In the genomic region with DNA sequence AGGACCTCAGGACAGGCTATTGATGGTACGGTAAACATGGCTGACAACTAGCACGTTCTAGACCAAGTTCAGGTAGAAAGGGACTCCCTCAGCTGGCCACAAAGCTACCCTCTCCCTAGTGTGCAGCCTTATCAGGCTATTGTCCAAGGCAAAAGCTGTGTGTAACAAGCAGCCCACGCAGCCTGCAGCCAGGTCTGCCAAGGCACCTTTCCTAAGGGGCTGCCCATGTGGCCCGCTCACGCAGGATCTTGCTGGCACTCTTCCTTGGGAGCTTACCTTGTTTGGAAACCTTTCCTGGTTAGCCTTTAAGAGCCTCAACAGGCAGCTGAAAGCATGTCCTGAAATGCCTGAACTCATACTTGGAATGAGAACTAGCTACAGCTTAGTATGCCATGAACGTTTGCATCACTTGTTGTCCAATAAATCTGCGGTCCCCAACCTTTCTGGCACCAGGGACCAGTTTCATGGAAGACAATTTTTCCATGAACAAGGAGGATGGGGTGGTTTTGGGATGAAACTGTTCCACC, we compare ENCODE assay signal across 29 cellular contexts. TPM values are rescaled to one million over a fixed set of nuclear protein-coding genes. Genes with fewer than 3 reads are reported as not detected.
DNase-seq lines count a peak whose midpoint lies in the region; ATAC-seq and TF ChIP-seq lines count a peak whose summit lies in the region.
"Had no signal": no experiment of that assay in that cellular context is flagged by ENCODE, and none has a peak within 500 bp of the region (broad histone marks: within the 10 kb centered on the region; RNA-seq: fewer than 3 reads in every experiment).

No MANE protein-coding gene starts in this region.

- no peaks in the 10 kb centered on the region for H3K79me2 ChIP-seq in OCI-LY1 (ENCODE audit: insufficient read depth, low read length)

- peaks cover 63 to 86% (median 85%) of the 10 kb centered on the region in 10 experiments for H3K4me1 ChIP-seq in BLaER1 treated with 17β-estradiol and CSF1 and Interleukin-3, amounts not matched to agents 10 nM and 100 nM
- H3K4me1 ChIP-seq in OCI-LY1 (ENCODE audit: insufficient read depth, low read length, severe bottlenecking) = peaks cover 92% of the 10 kb centered on the region
- peaks cover 0 to 83% (median 61%) of the 10 kb centered on the region in 4 donors for H3K4me1 ChIP-seq in sigmoid colon

- no peaks in the 10 kb centered on the region for H3K9me2 ChIP-seq in OCI-LY1 (ENCODE audit: low read depth, low read length)

- no peaks in the 10 kb centered on the region for H3K27me3 ChIP-seq in BLaER1 treated with 17β-estradiol and CSF1 and Interleukin-3, amounts not matched to agents 10 nM and 100 nM
- no peaks in the 10 kb centered on the region for H3K27me3 ChIP-seq in OCI-LY1 (ENCODE audit: insufficient read depth, low read length)
- H3K27me3 ChIP-seq in sigmoid colon = no peaks in the 10 kb centered on the region
- H3K27me3 ChIP-seq: esophagus muscularis mucosa, foreskin keratinocyte, testis had no signal

- H3K36me3 ChIP-seq in BLaER1 treated with 17β-estradiol and CSF1 and Interleukin-3, amounts not matched to agents 10 nM and 100 nM = no peaks in the 10 kb centered on the region
- H3K36me3 ChIP-seq in OCI-LY1 (ENCODE audit: insufficient read depth, low read length) = no peaks in the 10 kb centered on the region
- no peaks in the 10 kb centered on the region for H3K36me3 ChIP-seq in sigmoid colon
- H3K36me3 ChIP-seq: esophagus muscularis mucosa had no signal

- DNase-seq in epithelial cell of prostate (ENCODE audit: low read depth, low spot score) (no peak), sigmoid colon (no peak), GM03348 (ENCODE audit: low spot score) (no peak), WTC11 (ENCODE audit: low spot score) (no peak)
- DNase-seq: activated CD4-positive, alpha-beta T cell treated with anti-CD3 and anti-CD28 coated beads for 4 hours; activated gamma-delta T cell treated with Interleukin-2 at 50 U/mL for 16 hours; activated naive CD8-positive, alpha-beta T cell treated with anti-CD3 and anti-CD28 coated beads, Interleukin-2, amount 50 U/mL, for 24 hours; activated T-cell treated with anti-CD3 and anti-CD28 coated beads, Interleukin-2, amount 50 U/mL, for 4 hours; CD8-positive, alpha-beta memory T cell; central memory CD4-positive, alpha-beta T cell; effector memory CD8-positive, alpha-beta T cell; HCEC 1CT; head of caudate nucleus; kidney; naive thymus-derived CD8-positive, alpha-beta T cell; NCI-H1092; NCI-H1694; NCI-H446; NCI-H774; nucleus accumbens; SIG-M5; stimulated activated naive B cell treated with anti-CD40 and anti-IgM and Interleukin-4, amounts not matched to agents 10 μg/mL and 1 μg/mL and 100 μg/mL, for 72 hours; testis had no signal

- intact Hi-C loops in sigmoid colon (cut with DNase I) = loop anchor here (10.0 kb wide), 1 partner anchor 224 kb away; the partner anchor contains the start of gene NAMPT

- H3K4me3 Mint-ChIP-seq in WTC11 = no peak overlapping the region
- H3K4me3 Mint-ChIP-seq: activated naive CD8-positive, alpha-beta T cell treated with anti-CD3 and anti-CD28 coated beads, Interleukin-2, amount 50 U/mL, for 24 hours; activated T-cell treated with anti-CD3 and anti-CD28 coated beads, Interleukin-2, amount 50 U/mL, for 4 hours; CD8-positive, alpha-beta memory T cell; effector memory CD8-positive, alpha-beta T cell had no signal

- POLR2A ChIA-PET in WTC11 (lab: Charles Lee) = no interaction called here

- peak overlapping the region in 8 of 11 experiments; percentile 77 to 91 (median 82); a peak in 15 of 22 replicates for H3K4me2 ChIP-seq in BLaER1 treated with 17β-estradiol and CSF1 and Interleukin-3, amounts not matched to agents 10 nM and 100 nM
- H3K4me2 ChIP-seq in OCI-LY1 (ENCODE audit: low read length) = peak overlapping the region; percentile 55; the same call in 1 of the 2 replicates

- WGBS in sigmoid colon, 2 donors = 96% methylated on average over 7 of the region's 7 CpGs

- H3K27ac ChIP-seq in BLaER1 treated with 17β-estradiol and CSF1 and Interleukin-3, amounts not matched to agents 10 nM and 100 nM = peak overlapping the region in 8 of 11 experiments; percentile 28 to 74 (median 64); a peak in 15 of 22 replicates
- peak overlapping the region; percentile 99 for H3K27ac ChIP-seq in OCI-LY1 (ENCODE audit: low read depth, low read length, poor library complexity, severe bottlenecking)
- H3K27ac ChIP-seq in epithelial cell of prostate = peak overlapping the region; percentile 71
- H3K27ac ChIP-seq in sigmoid colon = peak overlapping the region in 3 of 4 donors; percentile 68 to 89 (median 72)
- H3K27ac ChIP-seq: esophagus muscularis mucosa, foreskin keratinocyte, testis had no signal

- TF ChIP-seq POLR2A in sigmoid colon (IDR thresholded peaks at IDR 0.05) = no peak

- no peak overlapping the region for H2AFZ ChIP-seq in OCI-LY1 (ENCODE audit: low read length)

- peaks cover 31% of the 10 kb centered on the region for H3F3A ChIP-seq in OCI-LY1 (ENCODE audit: insufficient read depth, low read length)

- H3K27me3 Mint-ChIP-seq in WTC11 (ENCODE audit: low read depth) = peaks cover 3% of the 10 kb centered on the region
- H3K27me3 Mint-ChIP-seq: activated naive CD8-positive, alpha-beta T cell treated with anti-CD3 and anti-CD28 coated beads, Interleukin-2, amount 50 U/mL, for 24 hours; CD8-positive, alpha-beta memory T cell; effector memory CD8-positive, alpha-beta T cell; naive thymus-derived CD8-positive, alpha-beta T cell; stimulated activated naive B cell treated with anti-CD40 and anti-IgM and Interleukin-4, amounts not matched to agents 10 μg/mL and 1 μg/mL and 100 μg/mL, for 72 hours had no signal

- H3K9me3 Mint-ChIP-seq in WTC11 = peaks cover 16% of the 10 kb centered on the region
- H3K9me3 Mint-ChIP-seq: activated naive CD8-positive, alpha-beta T cell treated with anti-CD3 and anti-CD28 coated beads, Interleukin-2, amount 50 U/mL, for 24 hours; activated T-cell treated with anti-CD3 and anti-CD28 coated beads, Interleukin-2, amount 50 U/mL, for 4 hours; CD8-positive, alpha-beta memory T cell; effector memory CD8-positive, alpha-beta T cell; naive thymus-derived CD8-positive, alpha-beta T cell had no signal

- H3K4me1 Mint-ChIP-seq in WTC11 = peaks cover 23% of the 10 kb centered on the region

- no peak for TF ChIP-seq EP300 in sigmoid colon (IDR thresholded peaks at IDR 0.05)

- H3K9me3 ChIP-seq in BLaER1 treated with 17β-estradiol and CSF1 and Interleukin-3, amounts not matched to agents 10 nM and 100 nM (replicated peaks in 1 of 11) = peaks cover 4 to 15% (median 9%) of the 10 kb centered on the region in 11 experiments; a peak in 15 of 22 replicates
- no peaks in the 10 kb centered on the region for H3K9me3 ChIP-seq in OCI-LY1 (ENCODE audit: low read length)
- no peaks in the 10 kb centered on the region for H3K9me3 ChIP-seq in sigmoid colon
- H3K9me3 ChIP-seq: esophagus muscularis mucosa, testis had no signal

- peaks cover 11% of the 10 kb centered on the region for H3K36me3 Mint-ChIP-seq in WTC11
- H3K36me3 Mint-ChIP-seq: CD8-positive, alpha-beta memory T cell; naive thymus-derived CD8-positive, alpha-beta T cell had no signal

- no peaks in the 10 kb centered on the region for H4K20me1 ChIP-seq in BLaER1 treated with 17β-estradiol and CSF1 and Interleukin-3, amounts not matched to agents 10 nM and 100 nM
- H4K20me1 ChIP-seq in OCI-LY1 (ENCODE audit: insufficient read depth, low read length) = no peaks in the 10 kb centered on the region

- ATAC-seq in HG03196 (IDR thresholded peaks at IDR 0.05; ENCODE audit: unreplicated experiment) = no peak
- ATAC-seq in WTC11 = no peak
- ATAC-seq: activated naive CD8-positive, alpha-beta T cell treated with anti-CD3 and anti-CD28 coated beads, Interleukin-2, amount 50 U/mL, for 24 hours; activated T-cell treated with anti-CD3 and anti-CD28 coated beads, Interleukin-2, amount 50 U/mL, for 4 hours; effector memory CD8-positive, alpha-beta T cell; foreskin keratinocyte; K562; naive thymus-derived CD8-positive, alpha-beta T cell had no signal

- CTCF ChIA-PET in WTC11 (lab: Charles Lee) = interaction anchor here (1.0 kb wide), 1 partner anchor 13 kb away, joined by 3 read pairs; no protein-coding TSS in a partner anchor

- peak overlapping the region in 1 of 10 experiments; percentile 8; a peak in 1 of 20 replicates for H3K4me3 ChIP-seq in BLaER1 treated with 17β-estradiol and CSF1 and Interleukin-3, amounts not matched to agents 10 nM and 100 nM
- H3K4me3 ChIP-seq in OCI-LY1 (ENCODE audit: low read depth, low read length, poor library complexity, severe bottlenecking) (no peak overlapping the region), sigmoid colon (no peak overlapping the region)
- H3K4me3 ChIP-seq: esophagus muscularis mucosa, K562, testis had no signal

- TF ChIP-seq CTCF in OCI-LY1 (IDR thresholded peaks at IDR 0.05; ENCODE audit: low read length) = no peak
- TF ChIP-seq CTCF in sigmoid colon (IDR thresholded peaks at IDR 0.05) = no peak
- no peak for TF ChIP-seq CTCF in WTC11 (IDR thresholded peaks at IDR 0.05)

- H3K27ac Mint-ChIP-seq in WTC11 = no peak overlapping the region
- H3K27ac Mint-ChIP-seq: activated naive CD8-positive, alpha-beta T cell treated with anti-CD3 and anti-CD28 coated beads, Interleukin-2, amount 50 U/mL, for 24 hours; effector memory CD8-positive, alpha-beta T cell had no signal

- H3K9ac ChIP-seq in BLaER1 treated with 17β-estradiol and CSF1 and Interleukin-3, amounts not matched to agents 10 nM and 100 nM = no peak overlapping the region
- peak overlapping the region; percentile 69; the same call in 1 of the 2 replicates for H3K9ac ChIP-seq in OCI-LY1 (ENCODE audit: low read length)

TF ChIP-seq in WTC11, 78 proteins besides CTCF, POLR2A, EP300 and RAD21 (continues in another document):
- TF ChIP-seq, protein P1, sequence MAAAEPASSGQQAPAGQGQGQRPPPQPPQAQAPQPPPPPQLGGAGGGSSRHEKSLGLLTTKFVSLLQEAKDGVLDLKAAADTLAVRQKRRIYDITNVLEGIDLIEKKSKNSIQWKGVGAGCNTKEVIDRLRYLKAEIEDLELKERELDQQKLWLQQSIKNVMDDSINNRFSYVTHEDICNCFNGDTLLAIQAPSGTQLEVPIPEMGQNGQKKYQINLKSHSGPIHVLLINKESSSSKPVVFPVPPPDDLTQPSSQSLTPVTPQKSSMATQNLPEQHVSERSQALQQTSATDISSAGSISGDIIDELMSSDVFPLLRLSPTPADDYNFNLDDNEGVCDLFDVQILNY (CRISPR knock-in tag; IDR thresholded peaks at IDR 0.05) = no peak
- TF ChIP-seq, protein P2, sequence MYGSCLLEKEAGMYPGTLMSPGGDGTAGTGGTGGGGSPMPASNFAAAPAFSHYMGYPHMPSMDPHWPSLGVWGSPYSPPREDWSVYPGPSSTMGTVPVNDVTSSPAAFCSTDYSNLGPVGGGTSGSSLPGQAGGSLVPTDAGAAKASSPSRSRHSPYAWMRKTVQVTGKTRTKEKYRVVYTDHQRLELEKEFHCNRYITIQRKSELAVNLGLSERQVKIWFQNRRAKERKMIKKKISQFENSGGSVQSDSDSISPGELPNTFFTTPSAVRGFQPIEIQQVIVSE (CRISPR knock-in tag; IDR thresholded peaks at IDR 0.05; ENCODE audit: borderline replicate concordance) = no peak
- no peak for TF ChIP-seq ZNF138 (CRISPR knock-in tag; conservative IDR thresholded peaks at IDR 0.05)
- TF ChIP-seq NR1H2 (CRISPR knock-in tag; IDR thresholded peaks at IDR 0.05) = no peak

RNA-seq across cellular contexts. Expression of gene SYPL1, which starts 51.7 kb away (rescaled TPM):
- total RNA-seq in sigmoid colon (100 to 1,000 TPM in 3 of 4 donors, 10 to 100 TPM in 1; 99.5 to 184 (median 144) TPM), WTC11 (2021) (48.5 to 54.8 TPM (median 49.6 TPM) in 3 replicates)
- polyA plus RNA-seq in sigmoid colon = 10 to 100 TPM; 21.0 to 84.0 (median 24.3) TPM
